In the genomic region with DNA sequence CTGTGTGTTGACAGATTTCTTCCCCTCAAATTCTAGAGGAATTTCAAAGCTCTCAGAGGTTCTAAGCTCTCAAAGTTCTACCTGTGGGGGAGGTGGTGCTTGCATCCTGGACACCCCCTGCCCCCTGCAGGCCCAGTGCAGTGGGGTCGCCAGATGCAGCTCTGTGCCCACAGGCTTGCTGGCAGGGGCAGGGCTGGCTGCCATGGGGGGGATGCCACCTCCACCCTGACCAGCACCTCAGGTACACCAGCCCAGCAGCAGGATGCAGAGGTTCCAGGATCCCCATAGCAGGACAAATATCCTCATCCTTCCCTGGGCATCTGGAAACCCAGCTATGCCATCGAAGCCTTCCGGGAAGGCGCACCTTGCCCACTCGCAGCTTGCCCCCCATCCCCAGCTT, we compare ENCODE assay signal across 24 cellular contexts.
DNase-seq lines count a peak whose midpoint lies in the region; ATAC-seq and TF ChIP-seq lines count a peak whose summit lies in the region.
"Had no signal": no experiment of that assay in that cellular context is flagged by ENCODE, and none has a peak within 500 bp of the region (broad histone marks: within the 10 kb centered on the region; RNA-seq: fewer than 3 reads in every experiment).

No MANE protein-coding gene starts in this region.

- no peak overlapping the region for H2BK5ac ChIP-seq in neuronal stem cell (ENCODE audit: low read length)

- H2BK15ac ChIP-seq in neuronal stem cell (ENCODE audit: low read length): no peak overlapping the region

- H2BK12ac ChIP-seq in neuronal stem cell (ENCODE audit: low read length): no peak overlapping the region

- peak overlapping the region; percentile 3 for H4K8ac ChIP-seq in neuronal stem cell (ENCODE audit: low read depth, low read length)

- H3K9me3 ChIP-seq in endodermal cell (ENCODE audit: control insufficient read depth, low read length) (peaks cover 8% of the 10 kb centered on the region), neuronal stem cell (replicated peaks in 1 of 2; ENCODE audit: control insufficient read depth in 2 of 2, insufficient read depth in 1 of 2, low read depth in 1 of 2, low read length in 2 of 2) (peaks cover 3 to 6% of the 10 kb centered on the region in 2 donors), upper lobe of left lung (peaks cover 0 to 5% (median 0%) of the 10 kb centered on the region in 4 donors), testis (no peaks in the 10 kb centered on the region)

- H3K9ac ChIP-seq in endodermal cell (ENCODE audit: extremely low read depth, low read length, poor library complexity, severe bottlenecking) (no peak overlapping the region), neuronal stem cell (ENCODE audit: low read depth, low read length, poor library complexity) (no peak overlapping the region)

- CTCF ChIA-PET in activated CD8-positive, alpha-beta memory T cell treated with anti-CD3 and anti-CD28 coated beads, Interleukin-2, amount 10 ng/mL, durations not matched to agents 7 days and 5 days (lab: Charles Lee): no interaction called here

- no peak for TF ChIP-seq POLR2A in upper lobe of left lung (IDR thresholded peaks at IDR 0.05)
- TF ChIP-seq POLR2A in testis (IDR thresholded peaks at IDR 0.05): no peak

- H3K27me3 ChIP-seq in endodermal cell (ENCODE audit: control insufficient read depth, insufficient read depth, low read length, poor library complexity, severe bottlenecking) (peaks cover 10% of the 10 kb centered on the region), neuronal stem cell (ENCODE audit: control insufficient read depth in 3 of 3, insufficient read depth in 3 of 3, low read depth in 1 of 3, low read length in 3 of 3) (peaks cover 0 to 12% (median 0%) of the 10 kb centered on the region in 3 experiments), upper lobe of left lung (no peaks in the 10 kb centered on the region), testis (no peaks in the 10 kb centered on the region)

- no peak for ATAC-seq in activated CD8-positive, alpha-beta memory T cell treated with anti-CD3 and anti-CD28 coated beads, Interleukin-2, amount 10 ng/mL, durations not matched to agents 7 days and 5 days
- no peak for ATAC-seq in upper lobe of left lung (ENCODE audit: low FRiP score in 2 of 2)
- no peak for ATAC-seq in HG03520 (IDR thresholded peaks at IDR 0.05; ENCODE audit: unreplicated experiment)
- ATAC-seq: HCT116, HepG2, K562 had no signal

- no peak overlapping the region for H3K27ac Mint-ChIP-seq in activated CD8-positive, alpha-beta memory T cell treated with anti-CD3 and anti-CD28 coated beads, Interleukin-2, amount 10 ng/mL, durations not matched to agents 7 days and 5 days
- H3K27ac Mint-ChIP-seq in endodermal cell: no peak overlapping the region

- peaks cover 2% of the 10 kb centered on the region for H3K79me1 ChIP-seq in neuronal stem cell (ENCODE audit: low read depth, low read length)

- H3K9me3 Mint-ChIP-seq in activated CD8-positive, alpha-beta memory T cell treated with anti-CD3 and anti-CD28 coated beads, Interleukin-2, amount 10 ng/mL, durations not matched to agents 7 days and 5 days (ENCODE audit: low read depth): no peaks in the 10 kb centered on the region
- H3K9me3 Mint-ChIP-seq in endodermal cell: peaks cover 39% of the 10 kb centered on the region

- WGBS in endodermal cell (ENCODE audit: insufficient coverage in 1 of 2, insufficient read length in 1 of 2), 2 experiments: 73% methylated on average over 4 of the region's 5 CpGs; no CpG with 5 or more reads in 1 of the 2 experiments
- no CpG with 5 or more reads among the region's 5 CpGs for WGBS in neuronal stem cell (ENCODE audit: extremely low coverage in 2 of 2, insufficient read length in 2 of 2, insufficient replicate concordance in 1 of 2), 2 donors
- WGBS in upper lobe of left lung, 2 donors: 83 to 85% methylated on average over 4 to 5 of the region's 5 CpGs
- WGBS in testis, 2 donors: 90 to 96% methylated on average over 4 to 5 of the region's 5 CpGs

- TF ChIP-seq CTCF in endodermal cell (conservative IDR thresholded peaks at IDR 0.05) (no peak), upper lobe of left lung (IDR thresholded peaks at IDR 0.05) (no peak), testis (IDR thresholded peaks at IDR 0.05) (no peak)

- intact Hi-C loops in testis (cut with DNase I; ENCODE audit: low total_unique reads): no loop called here

- no peak overlapping the region for H3K18ac ChIP-seq in neuronal stem cell (ENCODE audit: low read length)

- H3K23ac ChIP-seq in neuronal stem cell (ENCODE audit: low read depth, low read length, poor library complexity): peak overlapping the region; percentile 73

- no peak for TF ChIP-seq EP300 in upper lobe of left lung (IDR thresholded peaks at IDR 0.05)

- no peaks in the 10 kb centered on the region for H3K36me3 ChIP-seq in endodermal cell (ENCODE audit: control insufficient read depth, insufficient read depth, low read length)
- no peaks in the 10 kb centered on the region for H3K36me3 ChIP-seq in neuronal stem cell (replicated peaks in 1 of 2; ENCODE audit: control insufficient read depth in 2 of 2, insufficient read depth in 2 of 2, low read length in 2 of 2)
- no peaks in the 10 kb centered on the region for H3K36me3 ChIP-seq in upper lobe of left lung
- no peaks in the 10 kb centered on the region for H3K36me3 ChIP-seq in testis (ENCODE audit: low read depth, missing control alignments)

- H3K14ac ChIP-seq in neuronal stem cell (ENCODE audit: low read length): peak overlapping the region; percentile 97

- no peak overlapping the region for H2AK5ac ChIP-seq in neuronal stem cell (ENCODE audit: low read depth, low read length)

- H2BK120ac ChIP-seq in neuronal stem cell (ENCODE audit: low read depth, low read length): no peak overlapping the region

- peaks cover 26% of the 10 kb centered on the region for H3K27me3 Mint-ChIP-seq in activated CD8-positive, alpha-beta memory T cell treated with anti-CD3 and anti-CD28 coated beads, Interleukin-2, amount 10 ng/mL, durations not matched to agents 7 days and 5 days
- peaks cover 5% of the 10 kb centered on the region for H3K27me3 Mint-ChIP-seq in endodermal cell (ENCODE audit: insufficient read depth)

- no peak overlapping the region for H2AFZ ChIP-seq in neuronal stem cell (ENCODE audit: low read length)

- H3K4me1 ChIP-seq in endodermal cell (ENCODE audit: control insufficient read depth, insufficient read depth, low read length): no peaks in the 10 kb centered on the region
- H3K4me1 ChIP-seq in neuronal stem cell (ENCODE audit: control insufficient read depth in 2 of 2, insufficient read depth in 1 of 2, low read depth in 1 of 2, low read length in 2 of 2): no peaks in the 10 kb centered on the region
- H3K4me1 ChIP-seq in upper lobe of left lung: no peaks in the 10 kb centered on the region
- no peaks in the 10 kb centered on the region for H3K4me1 ChIP-seq in testis

- peaks cover 4% of the 10 kb centered on the region for H3K36me3 Mint-ChIP-seq in activated CD8-positive, alpha-beta memory T cell treated with anti-CD3 and anti-CD28 coated beads, Interleukin-2, amount 10 ng/mL, durations not matched to agents 7 days and 5 days
- H3K36me3 Mint-ChIP-seq in endodermal cell (ENCODE audit: low read depth): no peaks in the 10 kb centered on the region

- no peak overlapping the region for H3K4ac ChIP-seq in neuronal stem cell (ENCODE audit: low read length)

- H3K27ac ChIP-seq in endodermal cell (ENCODE audit: low read depth, low read length) (no peak overlapping the region), neuronal stem cell (replicated peaks; ENCODE audit: low read length) (no peak overlapping the region), upper lobe of left lung (no peak overlapping the region), testis (no peak overlapping the region)

- DNase-seq in activated CD8-positive, alpha-beta memory T cell treated with anti-CD3 and anti-CD28 coated beads for 24 hours: peak; percentile 47
- DNase-seq in activated CD8-positive, alpha-beta memory T cell treated with anti-CD3 and anti-CD28 coated beads, Interleukin-2, amount 10 ng/mL, durations not matched to agents 7 days and 5 days: no peak
- DNase-seq in endodermal cell (peak; percentile 23), neuronal stem cell (ENCODE audit: low spot score) (no peak), upper lobe of left lung (peak; percentile 8 to 45), testis (no peak)
- no peak for DNase-seq in activated CD4-positive, alpha-beta T cell treated with anti-CD3 and anti-CD28 coated beads, Interleukin-2, amount 50 U/mL, for 48 hours
- DNase-seq: Calu3, DMS79 treated with DMSO at 0.1 percent for 48 hours, GF-D8, Kasumi-1, NCI-H1092 treated with DMSO at 0.1 percent for 48 hours, NCI-H1436, NCI-H187, NCI-H2081 treated with DMSO at 0.1 percent for 48 hours, NCI-H2171, NCI-H226, NCI-H510A, NCI-H69, SHP77 treated with DMSO at 0.1 percent for 48 hours had no signal

- H3K4me2 ChIP-seq in neuronal stem cell (ENCODE audit: insufficient read depth, low read length, poor library complexity, severe bottlenecking): no peak overlapping the region

- no peak overlapping the region for H3K4me3 ChIP-seq in endodermal cell (ENCODE audit: low read length)
- H3K4me3 ChIP-seq in neuronal stem cell (ENCODE audit: low read length in 2 of 2): no peak overlapping the region
- no peak overlapping the region for H3K4me3 ChIP-seq in upper lobe of left lung
- no peak overlapping the region for H3K4me3 ChIP-seq in testis
- H3K4me3 ChIP-seq: K562 had no signal

- H4K91ac ChIP-seq in neuronal stem cell (ENCODE audit: low read depth, low read length, poor library complexity): no peak overlapping the region

- H3K4me3 Mint-ChIP-seq in activated CD8-positive, alpha-beta memory T cell treated with anti-CD3 and anti-CD28 coated beads, Interleukin-2, amount 10 ng/mL, durations not matched to agents 7 days and 5 days: no peak overlapping the region
- no peak overlapping the region for H3K4me3 Mint-ChIP-seq in endodermal cell

- peaks cover 2% of the 10 kb centered on the region for H3K4me1 Mint-ChIP-seq in activated CD8-positive, alpha-beta memory T cell treated with anti-CD3 and anti-CD28 coated beads, Interleukin-2, amount 10 ng/mL, durations not matched to agents 7 days and 5 days
- no peaks in the 10 kb centered on the region for H3K4me1 Mint-ChIP-seq in endodermal cell

Comparison
In these comparisons a context has a peak if more than half of its experiments do, and no peak if none do; other contexts are left out.
1. DNase-seq: peak in activated CD8-positive, alpha-beta memory T cell treated with anti-CD3 and anti-CD28 coated beads for 24 hours (single experiment), endodermal cell (single experiment) and upper lobe of left lung (2 of 2); none in activated CD8-positive, alpha-beta memory T cell treated with anti-CD3 and anti-CD28 coated beads, Interleukin-2, amount 10 ng/mL, durations not matched to agents 7 days and 5 days (single experiment), neuronal stem cell (single experiment), activated CD4-positive, alpha-beta T cell treated with anti-CD3 and anti-CD28 coated beads, Interleukin-2, amount 50 U/mL, for 48 hours (0 of 2) and testis (single experiment).